Comparison of ENCODE assay signal across 9 cellular contexts in the genomic region with DNA sequence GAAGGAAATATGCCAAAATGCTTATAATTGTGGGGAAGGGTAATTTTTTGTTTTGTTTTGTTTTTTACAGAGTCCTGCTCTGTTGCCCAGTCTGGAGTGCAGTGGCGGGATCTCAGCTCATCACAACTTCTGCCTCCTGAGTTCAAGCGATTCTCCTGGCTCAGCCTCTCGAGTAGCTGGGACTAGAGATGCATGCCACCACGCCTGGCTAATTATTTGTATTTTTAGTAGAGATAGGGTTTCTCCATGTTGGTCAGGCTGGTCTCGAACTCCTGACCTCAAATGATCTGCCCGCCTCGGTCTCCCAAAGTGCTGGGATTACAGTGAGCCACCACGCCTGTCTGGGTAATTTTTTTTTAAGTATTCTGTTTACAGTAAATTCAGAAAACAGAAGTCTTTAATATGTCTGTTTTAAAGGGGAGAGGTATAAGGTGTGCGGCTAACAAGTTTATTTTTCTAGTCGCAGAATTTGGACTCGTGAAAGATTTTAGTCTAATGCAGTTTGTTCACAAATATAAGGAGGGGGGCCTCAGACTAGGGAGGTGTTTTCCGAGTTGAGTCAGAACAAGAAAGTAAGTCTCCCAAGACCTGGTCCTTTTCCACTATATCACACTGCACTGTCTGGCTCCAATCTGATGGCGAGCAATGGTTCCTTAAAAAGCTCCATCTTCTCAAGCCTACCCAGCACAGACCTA. TPM values are rescaled to one million over a fixed set of nuclear protein-coding genes. Genes with fewer than 3 reads are reported as not detected.
A peak's percentile ranks its signal among the peaks of the same experiment; 100 is the strongest.
DNase-seq lines count a peak whose midpoint lies in the region; ATAC-seq, FAIRE-seq and TF ChIP-seq lines count a peak whose summit lies in the region.
"Had no signal": no experiment of that assay in that cellular context is flagged by ENCODE, and none has a peak within 500 bp of the region (broad histone marks: within the 10 kb centered on the region; RNA-seq: fewer than 3 reads in every experiment).

No MANE protein-coding gene starts in this region.

- no peaks in the 10 kb centered on the region for H3K36me3 Mint-ChIP-seq in stimulated activated naive CD8-positive, alpha-beta T cell treated with anti-CD3 and anti-CD28 coated beads, Interleukin-15, Interleukin-2, amounts not matched to agents 100 ng/mL and 50 ng/mL, for 24 hours (ENCODE audit: low read depth)
- no peaks in the 10 kb centered on the region for H3K36me3 Mint-ChIP-seq in activated CD4-positive, alpha-beta memory T cell treated with anti-CD3 and anti-CD28 coated beads, Interleukin-2, amount 10 ng/mL, durations not matched to agents 7 days and 5 days (ENCODE audit: low read depth)

- peaks cover 49% of the 10 kb centered on the region for H3K4me1 Mint-ChIP-seq in stimulated activated naive CD8-positive, alpha-beta T cell treated with anti-CD3 and anti-CD28 coated beads, Interleukin-15, Interleukin-2, amounts not matched to agents 100 ng/mL and 50 ng/mL, for 24 hours (ENCODE audit: low read depth)
- H3K4me1 Mint-ChIP-seq in activated CD4-positive, alpha-beta memory T cell treated with anti-CD3 and anti-CD28 coated beads, Interleukin-2, amount 10 ng/mL, durations not matched to agents 7 days and 5 days, result peaks cover 38% of the 10 kb centered on the region

- no peaks in the 10 kb centered on the region for H3F3A ChIP-seq in MM.1S (ENCODE audit: insufficient read depth, low read length)

- peaks cover 58% of the 10 kb centered on the region for H3K4me1 ChIP-seq in HepG2 (ENCODE audit: insufficient read depth, low read length)
- peaks cover 54% of the 10 kb centered on the region for H3K4me1 ChIP-seq in vagina
- H3K4me1 ChIP-seq in MM.1S (ENCODE audit: low read length), result 0 out of 2 replicates have a peak, but pooled peaks cover 3% of the 10 kb centered on the region

- no peak for TF ChIP-seq CTCF in HepG2 (CRISPR knock-in tag; IDR thresholded peaks at IDR 0.05)
- no peak for TF ChIP-seq CTCF in vagina (IDR thresholded peaks at IDR 0.05)
- no peak for TF ChIP-seq CTCF in MM.1S (IDR thresholded peaks at IDR 0.05; ENCODE audit: low read length)

- TF ChIP-seq EP300 in HepG2 (IDR thresholded peaks at IDR 0.05; ENCODE audit: low read depth in 2 of 2, low read length in 2 of 2), result no peak
- no peak for TF ChIP-seq EP300 in HepG2 (CRISPR knock-in tag; IDR thresholded peaks at IDR 0.05; ENCODE audit: borderline replicate concordance)

- peaks cover 6% of the 10 kb centered on the region for H3K27me3 Mint-ChIP-seq in stimulated activated naive CD8-positive, alpha-beta T cell treated with anti-CD3 and anti-CD28 coated beads, Interleukin-15, Interleukin-2, amounts not matched to agents 100 ng/mL and 50 ng/mL, for 24 hours
- peaks cover 11% of the 10 kb centered on the region for H3K27me3 Mint-ChIP-seq in activated CD4-positive, alpha-beta memory T cell treated with anti-CD3 and anti-CD28 coated beads, Interleukin-2, amount 10 ng/mL, durations not matched to agents 7 days and 5 days

- H3K4me2 ChIP-seq in HepG2 (ENCODE audit: low read depth, low read length) (peak overlapping the region; percentile 95), MM.1S (ENCODE audit: low read depth, low read length) (no peak overlapping the region)

- CTCF ChIA-PET in activated CD4-positive, alpha-beta memory T cell treated with anti-CD3 and anti-CD28 coated beads, Interleukin-2, amount 10 ng/mL, durations not matched to agents 7 days and 5 days (lab: Charles Lee), result interaction anchor here (1.0 to 1.3 kb wide), 3 partner anchors 83 to 560 kb away, joined by 3 to 4 read pairs (median 4); partner anchors contain the start of gene CENPU
- CTCF ChIA-PET in HepG2 (lab: Yijun Ruan, JAX; ENCODE audit: low intra/inter-chr PET ratio, low total read pairs), result no interaction called here

- no peak for FAIRE-seq in HepG2 (lab: Jason Lieb, UNC)

- H3K9ac ChIP-seq in HepG2 (ENCODE audit: insufficient read depth, low read depth, low read length) (no peak overlapping the region; the same call in 1 of the 2 replicates), MM.1S (ENCODE audit: low read length) (no peak overlapping the region)

- no peaks in the 10 kb centered on the region for H3K9me3 ChIP-seq in HepG2 (ENCODE audit: low read length)
- H3K9me3 ChIP-seq in vagina, result no peaks in the 10 kb centered on the region
- no peaks in the 10 kb centered on the region for H3K9me3 ChIP-seq in MM.1S (replicated peaks; ENCODE audit: insufficient read depth, low read length)

- H3K9me3 Mint-ChIP-seq in stimulated activated naive CD8-positive, alpha-beta T cell treated with anti-CD3 and anti-CD28 coated beads, Interleukin-15, Interleukin-2, amounts not matched to agents 100 ng/mL and 50 ng/mL, for 24 hours, result no peaks in the 10 kb centered on the region
- H3K9me3 Mint-ChIP-seq in activated CD4-positive, alpha-beta memory T cell treated with anti-CD3 and anti-CD28 coated beads, Interleukin-2, amount 10 ng/mL, durations not matched to agents 7 days and 5 days, result no peaks in the 10 kb centered on the region

- 61% methylated on average over 13 of the region's 13 CpGs for whole genome bisulfite sequencing in HepG2 (ENCODE audit: low lambda C conversion rate)

- H3K4me3 Mint-ChIP-seq in stimulated activated naive CD8-positive, alpha-beta T cell treated with anti-CD3 and anti-CD28 coated beads, Interleukin-15, Interleukin-2, amounts not matched to agents 100 ng/mL and 50 ng/mL, for 24 hours, result peak overlapping the region; percentile 94
- H3K4me3 Mint-ChIP-seq in activated CD4-positive, alpha-beta memory T cell treated with anti-CD3 and anti-CD28 coated beads, Interleukin-2, amount 10 ng/mL, durations not matched to agents 7 days and 5 days, result peak overlapping the region; percentile 77

- no peak for TF ChIP-seq POLR2A in HepG2 (IDR thresholded peaks at IDR 0.05; ENCODE audit: insufficient read depth in 1 of 2, low read depth in 2 of 2, low read length in 2 of 2)
- TF ChIP-seq POLR2A in vagina (IDR thresholded peaks at IDR 0.05), result no peak

- H3K27ac ChIP-seq in HepG2 (ENCODE audit: extremely low read length, insufficient read depth, low read length) (no peak overlapping the region), vagina (peak overlapping the region; percentile 57), MM.1S (ENCODE audit: low read length) (no peak overlapping the region)

- POLR2A ChIA-PET in activated CD4-positive, alpha-beta memory T cell treated with anti-CD3 and anti-CD28 coated beads, Interleukin-2, amount 10 ng/mL, durations not matched to agents 7 days and 5 days (lab: Charles Lee), result interaction anchor here (1.0 to 2.6 kb wide), 4 partner anchors 11 to 559 kb away, joined by 3 to 21 read pairs (median 3); partner anchors contain the start of gene CENPU
- POLR2A ChIA-PET in HepG2 (lab: Yijun Ruan, JAX), result interaction anchor here (1.0 to 1.1 kb wide), 2 partner anchors 10 to 11 kb away, joined by 5 to 7 read pairs; no protein-coding TSS in a partner anchor

- peaks cover 9% of the 10 kb centered on the region for H3K79me2 ChIP-seq in HepG2 (ENCODE audit: insufficient read depth, low read length)
- peaks cover 7% of the 10 kb centered on the region; the same call in 1 of the 2 replicates for H3K79me2 ChIP-seq in MM.1S (ENCODE audit: low read length)

- in situ Hi-C loops in HepG2 (cut with HindIII; ENCODE audit: extremely low pct_ligation_motif_present, low pct_unique_long_range_greater_than_20kb), result loop anchor here (10.0 kb wide), 1 partner anchor 79 kb away; no protein-coding TSS in a partner anchor

- peaks cover 0 to 3% of the 10 kb centered on the region in 2 experiments; a peak in 1 of 5 replicates for H3K27me3 ChIP-seq in HepG2 (ENCODE audit: control insufficient read depth in 1 of 2, insufficient read depth in 2 of 2, low read length in 2 of 2)
- H3K27me3 ChIP-seq in vagina, result no peaks in the 10 kb centered on the region
- peaks cover 48% of the 10 kb centered on the region for H3K27me3 ChIP-seq in MM.1S (replicated peaks; ENCODE audit: insufficient read depth, low read length)

- H3K36me3 ChIP-seq in HepG2 (replicated peaks in 1 of 2; ENCODE audit: control insufficient read depth in 1 of 2, insufficient read depth in 2 of 2, low read length in 2 of 2) (no peaks in the 10 kb centered on the region), vagina (no peaks in the 10 kb centered on the region), MM.1S (replicated peaks; ENCODE audit: insufficient read depth, low read length) (no peaks in the 10 kb centered on the region)

- H2AFZ ChIP-seq in HepG2 (ENCODE audit: low read length) (no peak overlapping the region), MM.1S (ENCODE audit: low read length) (no peak overlapping the region)

- no peak for DNase-seq in stimulated activated naive CD8-positive, alpha-beta T cell treated with anti-CD3 and anti-CD28 coated beads, Interleukin-15, Interleukin-2, amounts not matched to agents 100 U/mL and 50 U/mL, for 24 hours
- DNase-seq in activated CD4-positive, alpha-beta memory T cell treated with anti-CD3 and anti-CD28 coated beads, Interleukin-2, amount 10 ng/mL, durations not matched to agents 7 days and 5 days, result no peak
- DNase-seq in HepG2 (ENCODE audit: low spot score), result no peak
- no peak for DNase-seq in vagina (ENCODE audit: extremely low spot score in 2 of 2)
- DNase-seq in MM.1S, result no peak
- no peak for DNase-seq in COLO668 (lab: John Stamatoyannopoulos, UW; ENCODE audit: unreplicated experiment)
- DNase-seq in stimulated activated naive CD4-positive, alpha-beta T cell treated with Interleukin-2 at 50 U/mL for 16 hours (lab: John Stamatoyannopoulos, UW), result no peak
- DNase-seq: NCI-H1436 had no signal

- TF ChIP-seq RAD21 in HepG2 (CRISPR knock-in tag; IDR thresholded peaks at IDR 0.05), result no peak

- 0 out of 2 replicates have a peak, but pooled peaks cover 4% of the 10 kb centered on the region for H4K20me1 ChIP-seq in HepG2 (ENCODE audit: insufficient read depth, low read length)
- no peaks in the 10 kb centered on the region for H4K20me1 ChIP-seq in MM.1S (ENCODE audit: insufficient read depth, low read length)

- intact Hi-C loops in HepG2 (cut with micrococcal nuclease; ENCODE audit: unreplicated experiment), result no loop called here
- intact Hi-C loops in vagina (cut with DNase I), result no loop called here

- no peaks in the 10 kb centered on the region for H3K9me2 ChIP-seq in MM.1S (replicated peaks; ENCODE audit: insufficient read depth, low read length)

- H3K27ac Mint-ChIP-seq in stimulated activated naive CD8-positive, alpha-beta T cell treated with anti-CD3 and anti-CD28 coated beads, Interleukin-15, Interleukin-2, amounts not matched to agents 100 ng/mL and 50 ng/mL, for 24 hours, result peak overlapping the region; percentile 86
- peak overlapping the region; percentile 69 for H3K27ac Mint-ChIP-seq in activated CD4-positive, alpha-beta memory T cell treated with anti-CD3 and anti-CD28 coated beads, Interleukin-2, amount 10 ng/mL, durations not matched to agents 7 days and 5 days

- ATAC-seq in stimulated activated naive CD8-positive, alpha-beta T cell treated with anti-CD3 and anti-CD28 coated beads, Interleukin-15, Interleukin-2, amounts not matched to agents 100 U/mL and 50 U/mL, for 24 hours, result no peak
- no peak for ATAC-seq in HepG2

- H3K4me3 ChIP-seq in HepG2 (replicated peaks in 1 of 3; ENCODE audit: insufficient read depth in 1 of 3, low read depth in 2 of 3, low read length in 3 of 3), result peak overlapping the region; percentile 58 to 81 (median 75); a peak in 4 of 6 replicates
- peak overlapping the region; percentile 61 to 95 for H3K4me3 ChIP-seq in vagina
- no peak overlapping the region for H3K4me3 ChIP-seq in MM.1S (ENCODE audit: low read length)

- BruUV-seq in HepG2 (replicated peaks; lab: Mats Ljungman, UMichigan), result no TSS peak

RNA-seq across cellular contexts. Expression of gene ACSL1, which starts 1.5 kb away (rescaled TPM):
- 10 to 100 TPM; 16.0 to 16.1 TPM for total RNA-seq in activated CD4-positive, alpha-beta memory T cell treated with anti-CD3 and anti-CD28 coated beads, Interleukin-2, amount 10 ng/mL, durations not matched to agents 7 days and 5 days
- 29.8 and 38.2 TPM in 2 replicates for total RNA-seq in HepG2 (2016; rRNA removed; fragmentation: Illumina TruSeq; extraction: Trizol)
- 5.1 and 5.5 TPM in 2 replicates for total RNA-seq in HepG2 (2016; cell fraction: cytosol; rRNA removed; fragmentation: Illumina TruSeq; extraction: Trizol; ENCODE audit: low read depth)
- total RNA-seq in HepG2 (2016; cell fraction: insoluble cytoplasmic fraction; rRNA removed; fragmentation: Illumina TruSeq; extraction: Trizol), result 27.7 and 32.5 TPM in 2 replicates
- total RNA-seq in HepG2 (2016; cell fraction: membrane; rRNA removed; fragmentation: Illumina TruSeq; extraction: Trizol), result 15.6 and 17.1 TPM in 2 replicates
- total RNA-seq in HepG2 (2016; cell fraction: nucleus; rRNA removed; fragmentation: Illumina TruSeq; extraction: Trizol), result 33.0 and 35.9 TPM in 2 replicates
- 10.0 and 14.3 TPM in 2 replicates for polyA plus RNA-seq in HepG2 (2011; rRNA removed)
- polyA plus RNA-seq in HepG2 (2011; cell fraction: cytosol; rRNA removed), result 5.5 and 11.2 TPM in 2 replicates
- polyA plus RNA-seq in HepG2 (2011; cell fraction: nucleus; rRNA removed), result 10.0 and 18.6 TPM in 2 replicates
- 8.5 and 20.6 TPM in 2 replicates for polyA plus RNA-seq in HepG2 (2012)
- polyA plus RNA-seq in HepG2 (2016; cell fraction: cytosol; fragmentation: Illumina TruSeq; extraction: Trizol; ENCODE audit: low read depth), result 3.5 and 4.7 TPM in 2 replicates
- polyA plus RNA-seq in HepG2 (2016; cell fraction: insoluble cytoplasmic fraction; fragmentation: Illumina TruSeq; extraction: Trizol; ENCODE audit: low read depth), result 31.0 and 31.7 TPM in 2 replicates
- polyA plus RNA-seq in HepG2 (2016; cell fraction: membrane; fragmentation: Illumina TruSeq; extraction: Trizol; ENCODE audit: low read depth), result 10.4 and 12.2 TPM in 2 replicates
- polyA plus RNA-seq in HepG2 (2016; cell fraction: nucleus; fragmentation: Illumina TruSeq; extraction: Trizol; ENCODE audit: insufficient read depth, low read depth), result 44.4 and 47.7 TPM in 2 replicates
- polyA minus RNA-seq in HepG2 (2011; rRNA and poly(A)+ RNA removed; ENCODE audit: low replicate concordance), result 14.8 and 18.9 TPM in 2 replicates
- polyA minus RNA-seq in HepG2 (2011; cell fraction: cytosol; rRNA and poly(A)+ RNA removed), result 11.4 and 23.7 TPM in 2 replicates
- polyA minus RNA-seq in HepG2 (2011; cell fraction: nucleus; rRNA and poly(A)+ RNA removed), result 11.5 and 23.1 TPM in 2 replicates
- total RNA-seq in vagina, result 106 TPM
